In genomic region chr17:75109407-75110236, GRCh38 we compare ENCODE assay signal across 8 cellular contexts. TPM values are rescaled to one million over a fixed set of nuclear protein-coding genes. Genes with fewer than 3 reads are reported as not detected.
DNase-seq lines count a peak whose midpoint lies in the region; ATAC-seq and TF ChIP-seq lines count a peak whose summit lies in the region.

TSS of gene ARMC7 (plus strand) at chr17:75109969. CDS start at chr17:75110289, 320 bp downstream.

- in situ Hi-C loops in GM13977 (cut with MboI; ENCODE audit: low pct_unique_long_range_greater_than_20kb, low sequenced_read_pairs, unreplicated experiment) = no loop called here

- no peaks in the 10 kb centered on the region for H3K9me3 ChIP-seq in hepatocyte (ENCODE audit: low read depth)

- ATAC-seq in HG02884 (IDR thresholded peaks at IDR 0.05; ENCODE audit: unreplicated experiment) = peak; percentile 51

- peaks cover 16% of the 10 kb centered on the region for H3K4me1 ChIP-seq in hepatocyte (ENCODE audit: insufficient read depth)

- no peaks in the 10 kb centered on the region for H4K20me1 ChIP-seq in hepatocyte (ENCODE audit: insufficient read depth, poor library complexity, severe bottlenecking)

- peak within 1 kb of the TSS; percentile 68 for H3K4me3 ChIP-seq in hepatocyte
- peak within 1 kb of the TSS; percentile 86 for H3K4me3 ChIP-seq in retinal pigment epithelial cell (ENCODE audit: low read length)

- peaks cover 27% of the 10 kb centered on the region for H3K79me2 ChIP-seq in hepatocyte

- no peaks in the 10 kb centered on the region for H3K9me2 ChIP-seq in hepatocyte (replicated peaks; ENCODE audit: insufficient read depth)

- H3K27ac ChIP-seq in hepatocyte = peak within 1 kb of the TSS; percentile 47

- peak within 1 kb of the TSS; percentile 96 for H2AFZ ChIP-seq in hepatocyte

- TF ChIP-seq CTCF in GM13977 (IDR thresholded peaks at IDR 0.05; ENCODE audit: extremely low read depth, insufficient read depth, missing control alignments) = no peak
- no peak for TF ChIP-seq CTCF in hepatocyte (IDR thresholded peaks at IDR 0.05; ENCODE audit: poor library complexity)
- TF ChIP-seq CTCF in retinal pigment epithelial cell (conservative IDR thresholded peaks at IDR 0.05; ENCODE audit: low read depth, low read length) = no peak

- under 1% methylated on average over 61 of the region's 68 CpGs for WGBS in hepatocyte (ENCODE audit: low lambda C conversion rate, missing lambda C conversion rate)

- no peaks in the 10 kb centered on the region for H3K27me3 ChIP-seq in hepatocyte

- H3K36me3 ChIP-seq in hepatocyte (replicated peaks; ENCODE audit: insufficient read depth, low read depth) = no peaks in the 10 kb centered on the region

- peak; percentile 96 for DNase-seq in GM13977 (ENCODE audit: low spot score)
- peak; percentile 68 for DNase-seq in NCI-H1694 treated with DMSO at 0.1 percent for 48 hours (lab: John Stamatoyannopoulos, UW)
- DNase-seq in anterior cingulate cortex (lab: John Stamatoyannopoulos, UW) = peak in 56 of 58 donors; percentile 24 to 94 (median 78)
- DNase-seq in hepatocyte (ENCODE audit: low spot score) = peak; percentile 95
- DNase-seq in retinal pigment epithelial cell (ENCODE audit: low read depth) = no peak
- DNase-seq in cortex of kidney (lab: John Stamatoyannopoulos, UW) = no peak

- peak within 1 kb of the TSS; percentile 98 for H3K4me2 ChIP-seq in hepatocyte

- intact Hi-C loops in T-helper 2 cell treated with Interferon-gamma antibody and Interleukin-4, amounts not matched to agents 100 ng/mL and 5 ng/mL, for 36 hours (cut with micrococcal nuclease) = loop anchor here (2.0 to 5.0 kb wide), 4 partner anchors 43 to 303 kb away; partner anchors contain the start of genes ATP5PD, JPT1 and KCTD2

RNA-seq across cellular contexts. Expression of gene ARMC7, which starts in this region (rescaled TPM):
- total RNA-seq in T-helper 2 cell treated with Interferon-gamma antibody and Interleukin-4, amounts not matched to agents 100 ng/mL and 5 ng/mL, for 36 hours = 15.7 and 16.3 TPM in 2 replicates
- total RNA-seq in hepatocyte = 2.6 and 3.5 TPM in 2 replicates
- 4.0 and 4.5 TPM in 2 replicates for polyA plus RNA-seq in hepatocyte

Comparison
In these comparisons a context has a peak if more than half of its experiments do, and no peak if none do; other contexts are left out.
1. DNase-seq: peak in GM13977 (single experiment), NCI-H1694 treated with DMSO at 0.1 percent for 48 hours (single experiment), anterior cingulate cortex (56 of 58) and hepatocyte (single experiment); none in retinal pigment epithelial cell (single experiment) and cortex of kidney (single experiment).